ENCODE assay signal across 8 cellular contexts in genomic region chr2:87341601-87342014, GRCh38.
DNase-seq lines count a peak whose midpoint lies in the region; ATAC-seq and TF ChIP-seq lines count a peak whose summit lies in the region.
"Not testable (repeated sequence)": the region's sequence is repeated elsewhere in the genome, so short reads cannot be mapped to it uniquely, and the experiment has no call there.

No MANE protein-coding gene starts in this region.

- TF ChIP-seq EP300 in sigmoid colon (IDR thresholded peaks at IDR 0.05) = not testable (repeated sequence)

- intact Hi-C loops in ascending aorta (cut with DNase I); sigmoid colon (cut with DNase I): not testable (repeated sequence)

- DNase-seq in EH (ENCODE audit: low read depth) = peak; percentile 81
- peak; percentile 53 for DNase-seq in NB4 (ENCODE audit: low read depth)
- peak; percentile 73 for DNase-seq in activated CD4-positive, alpha-beta T cell treated with anti-CD3 and anti-CD28 coated beads for 48 hours
- DNase-seq in ascending aorta (ENCODE audit: low spot score in 2 of 2) = peak in 1 of 2 donors; percentile 75
- DNase-seq in fibroblast of pulmonary artery (ENCODE audit: low read depth) = peak; percentile 70
- peak; percentile 56 for DNase-seq in lung (ENCODE audit: low spot score)
- peak; percentile 86 for DNase-seq in sigmoid colon
- peak; percentile 20 for DNase-seq in thoracic aorta (ENCODE audit: low spot score)

- WGBS in lung, 2 donors = 21 to 26% methylated on average over 28 to 31 of the region's 31 CpGs
- WGBS in sigmoid colon, 2 donors = 18 to 24% methylated on average over 31 of the region's 31 CpGs

- TF ChIP-seq CTCF in NB4 (IDR thresholded peaks at IDR 0.05; ENCODE audit: low read depth, low read length) (peak; percentile 16), ascending aorta (IDR thresholded peaks at IDR 0.05) (peak; percentile 22 to 70 (median 52)), fibroblast of pulmonary artery (IDR thresholded peaks at IDR 0.05; ENCODE audit: low read length, missing control alignments) (peak; percentile 25), lung (IDR thresholded peaks at IDR 0.05; ENCODE audit: control extremely low read depth, extremely low read depth) (peak; percentile 24), sigmoid colon (IDR thresholded peaks at IDR 0.05) (peak in 3 of 4 experiments; percentile 22 to 61 (median 43)), thoracic aorta (IDR thresholded peaks at IDR 0.05) (peak; percentile 72)

- H3K4me3 ChIP-seq in NB4 (ENCODE audit: low read depth, low read length); ascending aorta; fibroblast of pulmonary artery (replicated peaks; ENCODE audit: low read depth, low read length); lung; sigmoid colon; thoracic aorta: not testable (repeated sequence)

- not testable (repeated sequence) for H3K4me1 ChIP-seq in ascending aorta; lung (ENCODE audit: control insufficient read depth in 2 of 2, insufficient read depth in 2 of 2, low read length in 2 of 2); sigmoid colon; thoracic aorta (ENCODE audit: control insufficient read depth in 1 of 2, low read depth in 2 of 2)

- H3K9me3 ChIP-seq in ascending aorta; lung (ENCODE audit: control insufficient read depth in 2 of 2, insufficient read depth in 1 of 2, low read length in 1 of 2); sigmoid colon; thoracic aorta: not testable (repeated sequence)

- not testable (repeated sequence) for H3K27ac ChIP-seq in ascending aorta; lung (ENCODE audit: low read depth in 1 of 2, low read length in 1 of 2); sigmoid colon; thoracic aorta

- not testable (repeated sequence) for H3K36me3 ChIP-seq in ascending aorta; lung (ENCODE audit: control insufficient read depth in 2 of 2, insufficient read depth in 2 of 2, low read length in 2 of 2); sigmoid colon; thoracic aorta

- not testable (repeated sequence) for TF ChIP-seq POLR2A in NB4 (IDR thresholded peaks at IDR 0.05; ENCODE audit: extremely low read depth, insufficient read length); sigmoid colon (IDR thresholded peaks at IDR 0.05)

- ATAC-seq in lung (ENCODE audit: insufficient read depth, low FRiP score); thoracic aorta (ENCODE audit: insufficient number of reproducible peaks, low FRiP score, low read depth): not testable (repeated sequence)

- not testable (repeated sequence) for H3K27me3 ChIP-seq in ascending aorta; lung (ENCODE audit: control insufficient read depth, insufficient read depth); sigmoid colon; thoracic aorta (replicated peaks; ENCODE audit: insufficient read depth)

Comparison
In these comparisons a context has a peak if more than half of its experiments do, and no peak if none do; other contexts are left out.
1. CTCF ChIP-seq: peak in every context shown above with its lines; median percentile 72 in thoracic aorta; 52 in ascending aorta; 43 in sigmoid colon; 25 in fibroblast of pulmonary artery; 24 in lung; 16 in NB4.